25 cellular contexts compared by ENCODE assay signal in the genomic region with DNA sequence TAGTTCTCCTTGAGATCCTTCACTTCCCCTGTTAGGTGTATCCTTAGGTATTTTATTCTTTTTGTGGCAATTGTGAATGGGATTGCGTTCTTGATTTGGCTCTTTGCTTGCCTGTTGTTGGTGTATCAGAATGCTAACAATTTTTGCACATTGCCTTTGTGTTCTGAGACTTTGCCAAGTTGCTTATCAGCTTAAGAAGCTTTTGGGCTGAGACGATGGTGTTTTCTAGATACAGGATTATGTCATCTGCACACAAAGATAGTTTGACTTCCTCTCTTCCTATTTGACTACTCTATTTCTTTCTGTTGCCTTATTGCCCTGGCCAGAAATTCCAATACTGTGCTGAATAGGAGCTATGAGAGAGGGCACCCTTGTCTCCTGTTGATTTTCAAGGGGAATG.
"Had no signal": no experiment of that assay in that cellular context is flagged by ENCODE, and none has a peak within 500 bp of the region (broad histone marks: within the 10 kb centered on the region; RNA-seq: fewer than 3 reads in every experiment).

No MANE protein-coding gene starts in this region.

- H3K27me3 ChIP-seq: pancreas, right lobe of liver, stomach, testis, thyroid gland, transverse colon, upper lobe of right lung had no signal

- ATAC-seq: left cardiac atrium; left lobe of liver; lower lobe of right lung; naive thymus-derived CD8-positive, alpha-beta T cell; pancreas; psoas muscle; right lobe of liver; stimulated activated naive B cell treated with anti-CD40 and anti-IgM and Interleukin-4, amounts not matched to agents 10 μg/mL and 1 μg/mL and 100 μg/mL, for 72 hours; stimulated activated naive CD8-positive, alpha-beta T cell treated with anti-CD3 and anti-CD28 coated beads, Interleukin-15, Interleukin-2, amounts not matched to agents 100 U/mL and 50 U/mL, for 24 hours; upper lobe of right lung had no signal

- DNase-seq: hippocampal formation; kidney glomerular epithelial cell; left cardiac atrium; lower lobe of right lung; mammary epithelial cell; mesenchymal stem cell; naive thymus-derived CD8-positive, alpha-beta T cell; nucleus accumbens; pancreas; posterior cingulate gyrus; psoas muscle; right lobe of liver; stimulated activated CD4-positive, alpha-beta T cell treated with anti-CD3 and anti-CD28 coated beads, Interleukin-12 subunit alpha, Interleukin-12 subunit beta, amount 100 ng/mL, for 4 hours; stimulated activated CD4-positive, alpha-beta T cell treated with anti-CD3 and anti-CD28 coated beads, Interleukin-15, amount 100 ng/mL, for 24 hours; stimulated activated CD4-positive, alpha-beta T cell treated with anti-CD3 and anti-CD28 coated beads, Interleukin-2, amount 100 ng/mL, for 24 hours; stimulated activated CD4-positive, alpha-beta T cell treated with anti-CD3 and anti-CD28 coated beads, Interleukin-4, amount 100 ng/mL, for 1 hour; stimulated activated naive B cell treated with anti-CD40 and anti-IgM and Interleukin-4, amounts not matched to agents 10 μg/mL and 1 μg/mL and 100 μg/mL, for 72 hours; stimulated activated naive CD8-positive, alpha-beta T cell treated with anti-CD3 and anti-CD28 coated beads, Interleukin-15, Interleukin-2, amounts not matched to agents 100 U/mL and 50 U/mL, for 24 hours; stomach; testis; thyroid gland; transverse colon; upper lobe of right lung had no signal

- H3K36me3 ChIP-seq: lower lobe of right lung, pancreas, right lobe of liver, stomach, thyroid gland, transverse colon, upper lobe of right lung had no signal

- H3K27ac ChIP-seq: lower lobe of right lung, pancreas, psoas muscle, right lobe of liver, skin epidermis, stomach, testis, thyroid gland, transverse colon, upper lobe of right lung had no signal

- H3K4me3 ChIP-seq: lower lobe of right lung, pancreas, psoas muscle, right lobe of liver, skin epidermis, stomach, testis, thyroid gland, transverse colon, upper lobe of right lung had no signal

- H3K9me3 ChIP-seq: lower lobe of right lung, pancreas, psoas muscle, right lobe of liver, testis, thyroid gland, transverse colon, upper lobe of right lung had no signal

- H3K4me1 ChIP-seq: lower lobe of right lung, pancreas, psoas muscle, right lobe of liver, stomach, testis, thyroid gland, transverse colon, upper lobe of right lung had no signal
